Comparison of ENCODE assay signal across 19 cellular contexts in genomic region chr11:92101845-92102244, GRCh38.
"Had no signal": no experiment of that assay in that cellular context is flagged by ENCODE, and none has a peak within 500 bp of the region (broad histone marks: within the 10 kb centered on the region; RNA-seq: fewer than 3 reads in every experiment).

No MANE protein-coding gene starts in this region.

- H3K4me3 ChIP-seq: esophagus muscularis mucosa, gastrocnemius medialis, heart right ventricle, mucosa of descending colon, ovary had no signal

- ATAC-seq: effector memory CD8-positive, alpha-beta T cell; gastrocnemius medialis; heart right ventricle; left lobe of liver; mucosa of descending colon; naive thymus-derived CD8-positive, alpha-beta T cell; right cardiac atrium had no signal

- FAIRE-seq: islet of Langerhans, small intestine had no signal

- H3K9me3 ChIP-seq: esophagus muscularis mucosa, gastrocnemius medialis, heart right ventricle, mucosa of descending colon, ovary had no signal

- H3K4me1 ChIP-seq: gastrocnemius medialis, heart right ventricle had no signal

- DNase-seq: effector memory CD8-positive, alpha-beta T cell; gastrocnemius medialis; heart right ventricle; hypothalamus; kidney glomerular epithelial cell; mammary epithelial cell; mucosa of descending colon; naive thymus-derived CD8-positive, alpha-beta T cell; nucleus accumbens; ovary; right cardiac atrium; small intestine; stimulated activated CD4-positive, alpha-beta T cell treated with anti-CD3 and anti-CD28 coated beads, Interleukin-2, amount 100 ng/mL, for 48 hours; stimulated activated naive CD4-positive, alpha-beta T cell treated with Interleukin-2 at 50 U/mL for 16 hours; trophoblast cell had no signal

- H3K27ac ChIP-seq: epithelial cell of prostate, esophagus muscularis mucosa, gastrocnemius medialis, heart right ventricle, ovary had no signal
